28 cellular contexts compared by ENCODE assay signal in the genomic region with DNA sequence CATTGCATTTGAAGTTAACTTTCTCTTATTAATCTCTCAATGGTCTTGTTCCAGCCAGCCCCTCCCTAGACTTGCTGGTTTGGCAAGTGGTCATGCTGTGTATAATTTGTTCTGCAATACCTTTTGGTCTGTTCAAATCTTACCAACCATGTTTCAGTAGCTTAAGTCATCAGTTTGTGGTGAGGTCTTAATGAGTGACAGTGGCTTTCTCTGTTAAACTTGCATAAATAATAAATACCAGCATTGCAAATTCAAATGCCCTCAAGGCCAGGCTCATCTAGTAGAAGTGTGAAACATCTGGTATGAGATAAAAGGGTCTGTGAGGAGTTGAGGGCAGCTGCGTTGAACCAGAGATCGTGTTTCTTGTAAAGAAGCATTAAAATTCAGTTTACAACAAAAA.
"Had no signal": no experiment of that assay in that cellular context is flagged by ENCODE, and none has a peak within 500 bp of the region (broad histone marks: within the 10 kb centered on the region; RNA-seq: fewer than 3 reads in every experiment).

No MANE protein-coding gene starts in this region.

- H3K4me1 ChIP-seq: adrenal gland, lower lobe of right lung, spleen had no signal

- H3K27ac Mint-ChIP-seq: activated B cell treated with CpG ODN at 0.5 μM for 24 hours; activated CD8-positive, alpha-beta T cell treated with anti-CD3 and anti-CD28 coated beads, Interleukin-2, amount 10 ng/mL, durations not matched to agents 7 days and 5 days; activated naive CD4-positive, alpha-beta T cell treated with anti-CD3 and anti-CD28 coated beads for 36 hours; activated naive CD8-positive, alpha-beta T cell treated with anti-CD3 and anti-CD28 coated beads for 36 hours; activated T-cell treated with anti-CD3 and anti-CD28 coated beads, Interleukin-2, amount 50 U/mL, for 72 hours; immature natural killer cell; natural killer cell treated with Interleukin-12 subunit alpha and Interleukin-12 subunit beta and Interleukin-15 and Interleukin-18, amount 100 ng/mL, for 72 hours; stimulated activated effector memory CD8-positive, alpha-beta T cell treated with anti-CD3 and anti-CD28 coated beads, Interleukin-12 subunit alpha, Interleukin-12 subunit beta, amount 100 ng/mL, for 72 hours; stimulated activated naive CD8-positive, alpha-beta T cell treated with anti-CD3 and anti-CD28 coated beads, Interleukin-15, Interleukin-2, amounts not matched to agents 100 ng/mL and 50 ng/mL, for 24 hours; T-helper 2 cell treated with Interferon-gamma antibody and Interleukin-4, amounts not matched to agents 5 μg/mL and 100 μg/mL, for 36 hours had no signal

- H3K27me3 ChIP-seq: adrenal gland, dorsolateral prefrontal cortex, spleen had no signal

- H3K9me3 Mint-ChIP-seq: activated B cell treated with CpG ODN at 0.5 μM for 24 hours; activated naive CD4-positive, alpha-beta T cell treated with anti-CD3 and anti-CD28 coated beads for 36 hours; activated naive CD8-positive, alpha-beta T cell treated with anti-CD3 and anti-CD28 coated beads for 36 hours; activated T-cell treated with anti-CD3 and anti-CD28 coated beads, Interleukin-2, amount 50 U/mL, for 72 hours; brain; immature natural killer cell; natural killer cell treated with Interleukin-12 subunit alpha and Interleukin-12 subunit beta and Interleukin-15 and Interleukin-18, amount 100 ng/mL, for 72 hours; stimulated activated effector memory CD8-positive, alpha-beta T cell treated with anti-CD3 and anti-CD28 coated beads, Interleukin-12 subunit alpha, Interleukin-12 subunit beta, amount 100 ng/mL, for 72 hours; stimulated activated naive CD8-positive, alpha-beta T cell treated with anti-CD3 and anti-CD28 coated beads, Interleukin-15, Interleukin-2, amounts not matched to agents 100 ng/mL and 50 ng/mL, for 24 hours; T-helper 2 cell treated with Interferon-gamma antibody and Interleukin-4, amounts not matched to agents 5 μg/mL and 100 μg/mL, for 36 hours had no signal

- ATAC-seq: activated CD8-positive, alpha-beta T cell treated with anti-CD3 and anti-CD28 coated beads, Interleukin-2, amount 10 ng/mL, durations not matched to agents 7 days and 5 days; activated T-cell treated with anti-CD3 and anti-CD28 coated beads, Interleukin-2, amount 50 U/mL, for 72 hours; left lobe of liver; lower lobe of right lung; mucosa of descending colon; natural killer cell treated with Interleukin-12 subunit alpha and Interleukin-12 subunit beta and Interleukin-15 and Interleukin-18, amount 100 ng/mL, for 72 hours; right cardiac atrium; stimulated activated effector memory CD8-positive, alpha-beta T cell treated with anti-CD3 and anti-CD28 coated beads, Interleukin-12 subunit alpha, Interleukin-12 subunit beta, amount 100 ng/mL, for 72 hours had no signal

- H3K27ac ChIP-seq: adrenal gland, coronary artery, dorsolateral prefrontal cortex, lower lobe of right lung, spleen, thoracic aorta had no signal

- H3K4me1 Mint-ChIP-seq: activated naive CD8-positive, alpha-beta T cell treated with anti-CD3 and anti-CD28 coated beads for 36 hours; immature natural killer cell; stimulated activated effector memory CD8-positive, alpha-beta T cell treated with anti-CD3 and anti-CD28 coated beads, Interleukin-12 subunit alpha, Interleukin-12 subunit beta, amount 100 ng/mL, for 72 hours had no signal

- H3K4me3 Mint-ChIP-seq: activated B cell treated with CpG ODN at 0.5 μM for 24 hours; activated CD8-positive, alpha-beta T cell treated with anti-CD3 and anti-CD28 coated beads, Interleukin-2, amount 10 ng/mL, durations not matched to agents 7 days and 5 days; activated naive CD4-positive, alpha-beta T cell treated with anti-CD3 and anti-CD28 coated beads for 36 hours; activated naive CD8-positive, alpha-beta T cell treated with anti-CD3 and anti-CD28 coated beads for 36 hours; activated T-cell treated with anti-CD3 and anti-CD28 coated beads, Interleukin-2, amount 50 U/mL, for 72 hours; brain; immature natural killer cell; natural killer cell treated with Interleukin-12 subunit alpha and Interleukin-12 subunit beta and Interleukin-15 and Interleukin-18, amount 100 ng/mL, for 72 hours; stimulated activated effector memory CD8-positive, alpha-beta T cell treated with anti-CD3 and anti-CD28 coated beads, Interleukin-12 subunit alpha, Interleukin-12 subunit beta, amount 100 ng/mL, for 72 hours; stimulated activated naive CD8-positive, alpha-beta T cell treated with anti-CD3 and anti-CD28 coated beads, Interleukin-15, Interleukin-2, amounts not matched to agents 100 ng/mL and 50 ng/mL, for 24 hours; T-helper 2 cell treated with Interferon-gamma antibody and Interleukin-4, amounts not matched to agents 5 μg/mL and 100 μg/mL, for 36 hours had no signal

- DNase-seq: activated B cell treated with CpG ODN at 0.5 μM for 24 hours; activated CD4-positive, alpha-beta T cell treated with anti-CD3 and anti-CD28 coated beads, Interleukin-2, amount 50 U/mL, for 1 hour; activated CD8-positive, alpha-beta T cell treated with anti-CD3 and anti-CD28 coated beads, Interleukin-2, amount 10 ng/mL, durations not matched to agents 7 days and 5 days; activated naive CD4-positive, alpha-beta T cell treated with anti-CD3 and anti-CD28 coated beads for 36 hours; activated naive CD8-positive, alpha-beta T cell treated with anti-CD3 and anti-CD28 coated beads for 36 hours; activated T-cell treated with anti-CD3 and anti-CD28 coated beads for 4 hours; activated T-cell treated with anti-CD3 and anti-CD28 coated beads, Interleukin-2, amount 50 U/mL, for 72 hours; adrenal gland; aorta; dorsolateral prefrontal cortex; effector memory CD4-positive, alpha-beta T cell; head of caudate nucleus; hippocampal formation; immature natural killer cell; lower lobe of right lung; mucosa of descending colon; posterior cingulate gyrus; right cardiac atrium; spleen; stimulated activated CD4-positive, alpha-beta T cell treated with anti-CD3 and anti-CD28 coated beads, Interleukin-4, amount 100 ng/mL, for 24 hours had no signal

- H3K4me3 ChIP-seq: adrenal gland, coronary artery, dorsolateral prefrontal cortex, lower lobe of right lung, mucosa of descending colon, spleen, thoracic aorta had no signal

- H3K36me3 ChIP-seq: adrenal gland, lower lobe of right lung, spleen, thoracic aorta had no signal

- H3K36me3 Mint-ChIP-seq: activated naive CD8-positive, alpha-beta T cell treated with anti-CD3 and anti-CD28 coated beads for 36 hours; brain; immature natural killer cell; natural killer cell treated with Interleukin-12 subunit alpha and Interleukin-12 subunit beta and Interleukin-15 and Interleukin-18, amount 100 ng/mL, for 72 hours; stimulated activated effector memory CD8-positive, alpha-beta T cell treated with anti-CD3 and anti-CD28 coated beads, Interleukin-12 subunit alpha, Interleukin-12 subunit beta, amount 100 ng/mL, for 72 hours had no signal

- H3K9me3 ChIP-seq: adrenal gland, lower lobe of right lung, mucosa of descending colon, spleen, thoracic aorta had no signal

- H3K27me3 Mint-ChIP-seq: activated B cell treated with CpG ODN at 0.5 μM for 24 hours; activated naive CD8-positive, alpha-beta T cell treated with anti-CD3 and anti-CD28 coated beads for 36 hours; brain; natural killer cell treated with Interleukin-12 subunit alpha and Interleukin-12 subunit beta and Interleukin-15 and Interleukin-18, amount 100 ng/mL, for 72 hours; stimulated activated naive CD8-positive, alpha-beta T cell treated with anti-CD3 and anti-CD28 coated beads, Interleukin-15, Interleukin-2, amounts not matched to agents 100 ng/mL and 50 ng/mL, for 24 hours had no signal
